Comparison of ENCODE assay signal across 8 cellular contexts in genomic region chr2:102064679-102065674, GRCh38.
DNase-seq lines count a peak whose midpoint lies in the region; TF ChIP-seq lines count a peak whose summit lies in the region.

No MANE protein-coding gene starts in this region.

- H3K9me3 ChIP-seq in mesenchymal stem cell (ENCODE audit: control insufficient read depth, low read length) (peaks cover 2% of the 10 kb centered on the region), transverse colon (no peaks in the 10 kb centered on the region)

- peak overlapping the region; percentile 49 for H3K4me2 ChIP-seq in mesenchymal stem cell (ENCODE audit: low read length, poor library complexity, severe bottlenecking)

- H3K23ac ChIP-seq in mesenchymal stem cell (ENCODE audit: low read length in 2 of 2), result peak overlapping the region in 1 of 2 experiments; percentile 91

- H3K27me3 ChIP-seq in mesenchymal stem cell (ENCODE audit: control insufficient read depth in 1 of 2, insufficient read depth in 1 of 2, low read length in 2 of 2) (no peaks in the 10 kb centered on the region), transverse colon (no peaks in the 10 kb centered on the region)

- H4K91ac ChIP-seq in mesenchymal stem cell (ENCODE audit: low read length), result peak overlapping the region; percentile 100

- TF ChIP-seq CTCF in chondrocyte (IDR thresholded peaks at IDR 0.05) (no peak), transverse colon (IDR thresholded peaks at IDR 0.05) (no peak)

- no peak overlapping the region for H2AFZ ChIP-seq in mesenchymal stem cell (ENCODE audit: low read depth, low read length)

- H3K36me3 Mint-ChIP-seq in chondrocyte (ENCODE audit: low read depth), result peaks cover 2% of the 10 kb centered on the region

- H3K36me3 ChIP-seq in mesenchymal stem cell (ENCODE audit: control insufficient read depth in 1 of 2, insufficient read depth in 2 of 2, low read depth in 1 of 2, low read length in 2 of 2), result no peaks in the 10 kb centered on the region
- H3K36me3 ChIP-seq in transverse colon, result no peaks in the 10 kb centered on the region

- no peak for TF ChIP-seq EP300 in transverse colon (IDR thresholded peaks at IDR 0.05; ENCODE audit: low read depth)

- peak overlapping the region; percentile 92 for H2BK15ac ChIP-seq in mesenchymal stem cell (ENCODE audit: low read depth, poor library complexity, severe bottlenecking)

- no peaks in the 10 kb centered on the region for H3K27me3 Mint-ChIP-seq in chondrocyte (ENCODE audit: low read depth)

- H3K14ac ChIP-seq in mesenchymal stem cell (ENCODE audit: low read length in 2 of 2), result peak overlapping the region in 1 of 2 experiments; percentile 95

- H3K9ac ChIP-seq in mesenchymal stem cell (ENCODE audit: low read length), result peak overlapping the region; percentile 91

- H3K79me1 ChIP-seq in mesenchymal stem cell (replicated peaks; ENCODE audit: low read length, poor library complexity, severe bottlenecking), result no peaks in the 10 kb centered on the region

- TF ChIP-seq POLR2A in transverse colon (IDR thresholded peaks at IDR 0.05), result no peak

- peak overlapping the region; percentile 99 for H2BK12ac ChIP-seq in mesenchymal stem cell (ENCODE audit: low read length in 2 of 2)

- H2BK120ac ChIP-seq in mesenchymal stem cell (ENCODE audit: low read depth, low read length), result peak overlapping the region; percentile 100

- H2BK5ac ChIP-seq in mesenchymal stem cell (ENCODE audit: low read depth, low read length, poor library complexity, severe bottlenecking), result no peak overlapping the region

- H3K27ac ChIP-seq in mesenchymal stem cell (ENCODE audit: low read length, poor library complexity, severe bottlenecking), result peak overlapping the region; percentile 82
- peak overlapping the region; percentile 88 to 93 (median 91) for H3K27ac ChIP-seq in transverse colon

- 66% methylated on average over 16 of the region's 17 CpGs for WGBS in mesenchymal stem cell
- WGBS in transverse colon (ENCODE audit: low coverage in 1 of 2), 2 donors, result 44 to 69% methylated on average over 7 to 17 of the region's 17 CpGs

- intact Hi-C loops in transverse colon (cut with DNase I; ENCODE audit: low total_unique reads), result loop anchor here (1.0 to 5.0 kb wide), 2 partner anchors 15 to 77 kb away; partner anchors contain the start of gene IL1R1

- H2AK5ac ChIP-seq in mesenchymal stem cell (ENCODE audit: low read length, severe bottlenecking), result peak overlapping the region; percentile 10

- DNase-seq in NCI-H510A treated with DMSO at 0.1 percent for 48 hours (lab: John Stamatoyannopoulos, UW) (peak; percentile 20), NCI-H510A (lab: John Stamatoyannopoulos, UW) (no peak), chondrocyte (ENCODE audit: low spot score) (no peak), mesenchymal stem cell (no peak), transverse colon (no peak), NCI-H2029 (lab: John Stamatoyannopoulos, UW) (no peak), SKM-1 (lab: John Stamatoyannopoulos, UW; ENCODE audit: unreplicated experiment) (no peak), nucleus accumbens (lab: John Stamatoyannopoulos, UW) (no peak)

- peaks cover 5% of the 10 kb centered on the region for H3K9me3 Mint-ChIP-seq in chondrocyte (ENCODE audit: low read depth)

- peaks cover 58% of the 10 kb centered on the region for H3K4me1 Mint-ChIP-seq in chondrocyte (ENCODE audit: low read depth)

- peak overlapping the region; percentile 90 for H3K27ac Mint-ChIP-seq in chondrocyte (ENCODE audit: unreplicated experiment)

- peaks cover 25% of the 10 kb centered on the region for H3K4me1 ChIP-seq in mesenchymal stem cell (ENCODE audit: control insufficient read depth, insufficient read depth, low read depth, low read length)
- peaks cover 22 to 67% (median 42%) of the 10 kb centered on the region in 4 donors for H3K4me1 ChIP-seq in transverse colon

- H3K4me3 ChIP-seq in mesenchymal stem cell (ENCODE audit: insufficient read depth in 1 of 2, low read depth in 1 of 2, low read length in 2 of 2) (peak overlapping the region in 1 of 2 experiments; percentile 69), transverse colon (no peak overlapping the region)

- peak overlapping the region; percentile 0 for H3K4me3 Mint-ChIP-seq in chondrocyte (ENCODE audit: unreplicated experiment)

- H3K18ac ChIP-seq in mesenchymal stem cell (ENCODE audit: low read depth in 1 of 2, low read length in 2 of 2), result peak overlapping the region; percentile 94 to 100

- H4K8ac ChIP-seq in mesenchymal stem cell (ENCODE audit: low read length), result peak overlapping the region; percentile 100

- peak overlapping the region; percentile 93 to 100 for H3K4ac ChIP-seq in mesenchymal stem cell (ENCODE audit: low read depth in 1 of 2, low read length in 2 of 2)

- in situ Hi-C loops in transverse colon (cut with MboI; ENCODE audit: low pct_ligation_motif_present in 1 of 4, low pct_unique_long_range_greater_than_20kb in 1 of 4, low sequenced_read_pairs in 3 of 4), result no loop called here
